Comparison of ENCODE assay signal across 21 cellular contexts in genomic region chr11:70700871-70701270, GRCh38.
"Had no signal": no experiment of that assay in that cellular context is flagged by ENCODE, and none has a peak within 500 bp of the region (broad histone marks: within the 10 kb centered on the region; RNA-seq: fewer than 3 reads in every experiment).

No MANE protein-coding gene starts in this region.

- H3K27me3 ChIP-seq: dorsolateral prefrontal cortex, pancreas, suprapubic skin, thyroid gland, uterus had no signal

- ATAC-seq: esophagus mucosa; heart left ventricle; naive thymus-derived CD4-positive, alpha-beta T cell; pancreas; right cardiac atrium; stimulated activated effector memory CD8-positive, alpha-beta T cell treated with anti-CD3 and anti-CD28 coated beads, Interleukin-12 subunit alpha, Interleukin-12 subunit beta, amount 100 ng/mL, for 72 hours; stimulated activated naive CD8-positive, alpha-beta T cell treated with anti-CD3 and anti-CD28 coated beads, Interleukin-15, Interleukin-2, amounts not matched to agents 100 U/mL and 50 U/mL, for 24 hours had no signal

- H3K36me3 ChIP-seq: heart left ventricle, pancreas, suprapubic skin, thyroid gland, uterus had no signal

- H3K27ac ChIP-seq: dorsolateral prefrontal cortex, heart left ventricle, pancreas, suprapubic skin, thyroid gland, uterus had no signal

- H3K4me2 ChIP-seq: smooth muscle cell had no signal

- H3K4me1 ChIP-seq: heart left ventricle, suprapubic skin, thyroid gland, uterus had no signal

- H3K9me3 ChIP-seq: heart left ventricle, pancreas, suprapubic skin, thyroid gland, uterus had no signal

- FAIRE-seq: endometrium, frontal cortex, pancreas had no signal

- DNase-seq: cortex of kidney; dorsolateral prefrontal cortex; effector CD8-positive, alpha-beta T cell; heart left ventricle; hippocampal formation; kidney glomerular epithelial cell; naive thymus-derived CD4-positive, alpha-beta T cell; nucleus accumbens; right cardiac atrium; stimulated activated CD4-positive, alpha-beta T cell treated with anti-CD3 and anti-CD28 coated beads, Interleukin-4, amount 100 ng/mL, for 1 hour; stimulated activated CD8-positive, alpha-beta memory T cell treated with anti-CD3 and anti-CD28 coated beads, Interleukin-4, amount 100 ng/mL, for 48 hours; stimulated activated naive CD8-positive, alpha-beta T cell treated with anti-CD3 and anti-CD28 coated beads, Interleukin-15, Interleukin-2, amounts not matched to agents 100 U/mL and 50 U/mL, for 24 hours; thyroid gland; uterus had no signal

- H3K4me3 ChIP-seq: dorsolateral prefrontal cortex, heart left ventricle, pancreas, smooth muscle cell, suprapubic skin, thyroid gland, uterus had no signal
